8 cellular contexts compared by ENCODE assay signal in the genomic region with DNA sequence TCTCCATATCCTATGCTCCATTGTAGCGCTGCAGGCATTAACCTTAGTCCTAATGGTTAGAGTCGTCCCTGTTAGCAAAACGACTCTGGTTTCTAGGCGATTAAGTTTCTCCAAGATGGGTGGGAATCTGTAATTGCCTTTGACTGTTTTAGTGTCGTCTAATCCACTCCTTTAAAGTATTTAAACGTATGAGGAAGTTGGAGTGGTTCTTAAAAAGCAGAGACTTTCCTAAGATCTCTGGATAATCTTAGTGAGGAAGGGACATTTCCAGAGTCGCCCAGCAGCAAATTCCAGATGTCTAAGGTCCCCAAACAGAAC. TPM values are rescaled to one million over a fixed set of nuclear protein-coding genes. Genes with fewer than 3 reads are reported as not detected.
DNase-seq lines count a peak whose midpoint lies in the region; FAIRE-seq and TF ChIP-seq lines count a peak whose summit lies in the region.

No MANE protein-coding gene starts in this region.

- peak overlapping the region; percentile 91 to 98 for H3K4me3 ChIP-seq in kidney (ENCODE audit: low read length in 2 of 2)
- H3K4me3 ChIP-seq in subcutaneous abdominal adipose tissue (ENCODE audit: low read depth in 1 of 5, low read length in 5 of 5) = peak overlapping the region; percentile 88 to 99 (median 92)

- peak overlapping the region; percentile 96 to 98 for H3K9ac ChIP-seq in kidney (ENCODE audit: low read length in 2 of 2)
- H3K9ac ChIP-seq in subcutaneous abdominal adipose tissue (ENCODE audit: low read length in 5 of 5) = peak overlapping the region; percentile 91 to 97 (median 97)

- peaks cover 30% of the 10 kb centered on the region for H3K4me1 Mint-ChIP-seq in T-helper 1 cell treated with Interleukin-12 subunit alpha and Interleukin-12 subunit beta and Interleukin-4 antibody, amounts not matched to agents 30 μg/mL and 1 μg/mL, for 36 hours (ENCODE audit: low read depth)

- no peak for TF ChIP-seq CTCF in kidney (IDR thresholded peaks at IDR 0.05; ENCODE audit: borderline replicate concordance, extremely low read depth, insufficient read depth)

- intact Hi-C loops in kidney (cut with DNase I) = no loop called here

- H3K27ac ChIP-seq in adipose tissue (ENCODE audit: low read depth, low read length) (peak overlapping the region; percentile 94), kidney (ENCODE audit: low read depth in 2 of 2, low read length in 2 of 2) (peak overlapping the region; percentile 73 to 96), subcutaneous abdominal adipose tissue (ENCODE audit: low read depth, low read length) (peak overlapping the region; percentile 97)

- no peak for DNase-seq in T-helper 1 cell
- no peak for DNase-seq in kidney
- DNase-seq in T-helper 9 cell = no peak
- no peak for DNase-seq in NCI-H774 (lab: John Stamatoyannopoulos, UW)
- no peak for DNase-seq in G401 (ENCODE audit: low spot score)

- H3K27me3 ChIP-seq in subcutaneous abdominal adipose tissue (ENCODE audit: control insufficient read depth in 5 of 5, insufficient read depth in 4 of 5, low read length in 5 of 5) = no peaks in the 10 kb centered on the region

- FAIRE-seq in kidney (lab: Jason Lieb, UNC) = no peak

- H3K4me1 ChIP-seq in kidney (ENCODE audit: control insufficient read depth in 1 of 2, insufficient read depth in 1 of 2, low read depth in 1 of 2, low read length in 2 of 2) (peaks cover 0 to 7% of the 10 kb centered on the region in 2 donors), subcutaneous abdominal adipose tissue (ENCODE audit: control insufficient read depth in 5 of 5, insufficient read depth in 5 of 5, low read length in 5 of 5) (peaks cover 0 to 28% (median 23%) of the 10 kb centered on the region in 5 donors)

- H3K27me3 Mint-ChIP-seq in T-helper 1 cell treated with Interleukin-12 subunit alpha and Interleukin-12 subunit beta and Interleukin-4 antibody, amounts not matched to agents 30 μg/mL and 1 μg/mL, for 36 hours (ENCODE audit: low read depth) = no peaks in the 10 kb centered on the region

- peaks cover 36% of the 10 kb centered on the region for H3K36me3 Mint-ChIP-seq in T-helper 1 cell treated with Interleukin-12 subunit alpha and Interleukin-12 subunit beta and Interleukin-4 antibody, amounts not matched to agents 30 μg/mL and 1 μg/mL, for 36 hours (ENCODE audit: low read depth)

- peak overlapping the region; percentile 98 for H3K4me3 Mint-ChIP-seq in T-helper 1 cell treated with Interleukin-12 subunit alpha and Interleukin-12 subunit beta and Interleukin-4 antibody, amounts not matched to agents 30 μg/mL and 1 μg/mL, for 36 hours

- in situ Hi-C loops in G401 (cut with HindIII; ENCODE audit: low sequenced_read_pairs) = no loop called here

- peak overlapping the region; percentile 99 for H3K27ac Mint-ChIP-seq in T-helper 1 cell treated with Interleukin-12 subunit alpha and Interleukin-12 subunit beta and Interleukin-4 antibody, amounts not matched to agents 30 μg/mL and 1 μg/mL, for 36 hours

- no peaks in the 10 kb centered on the region for H3K9me3 Mint-ChIP-seq in T-helper 1 cell treated with Interleukin-12 subunit alpha and Interleukin-12 subunit beta and Interleukin-4 antibody, amounts not matched to agents 30 μg/mL and 1 μg/mL, for 36 hours

- H3K9me3 ChIP-seq in kidney (ENCODE audit: control insufficient read depth in 1 of 2, low read length in 2 of 2) = no peaks in the 10 kb centered on the region
- no peaks in the 10 kb centered on the region for H3K9me3 ChIP-seq in subcutaneous abdominal adipose tissue (ENCODE audit: control insufficient read depth in 5 of 5, low read length in 5 of 5)

- peaks cover 9% of the 10 kb centered on the region in 2 donors for H3K36me3 ChIP-seq in kidney (ENCODE audit: control insufficient read depth in 1 of 2, insufficient read depth in 2 of 2, low read length in 2 of 2)
- peaks cover 11 to 45% (median 22%) of the 10 kb centered on the region in 5 donors for H3K36me3 ChIP-seq in subcutaneous abdominal adipose tissue (ENCODE audit: control insufficient read depth in 5 of 5, insufficient read depth in 5 of 5, low read length in 5 of 5)

- 0 to 1% (median 0%) methylated on average over 7 of the region's 7 CpGs for WGBS in adipose tissue, 3 donors

RNA-seq across cellular contexts. Expression of gene MRPS18C, which starts 0.3 kb away (rescaled TPM):
- polyA plus RNA-seq in adipose tissue (10 to 100 TPM; 15.3 to 29.5 (median 28.8) TPM), kidney (ENCODE audit: insufficient read depth, low read depth, low replicate concordance) (67.0 TPM)
- 44.4 TPM for total RNA-seq in kidney
- total RNA-seq in G401 (2014; rRNA removed; shearing (Covaris generic)) = 35.3 and 38.1 TPM in 2 replicates

RNA-seq across cellular contexts. Expression of gene HELQ, which starts 0.5 kb away (rescaled TPM):
- polyA plus RNA-seq in adipose tissue (1 to 10 TPM; 5.7 to 9.7 (median 9.3) TPM), kidney (ENCODE audit: insufficient read depth, low read depth, low replicate concordance) (14.3 TPM)
- 20.9 TPM for total RNA-seq in kidney
- 9.7 and 12.7 TPM in 2 replicates for total RNA-seq in G401 (2014; rRNA removed; shearing (Covaris generic))

RNA-seq across cellular contexts. Expression of gene ABRAXAS1, which starts 28.8 kb away (rescaled TPM):
- polyA plus RNA-seq in adipose tissue (10 to 100 TPM in 1 of 3 donors, 1 to 10 TPM in 2; 4.7 to 15.4 (median 6.1) TPM), kidney (ENCODE audit: insufficient read depth, low read depth, low replicate concordance) (8.2 TPM)
- 14.8 TPM for total RNA-seq in kidney
- 5.6 and 8.9 TPM in 2 replicates for total RNA-seq in G401 (2014; rRNA removed; shearing (Covaris generic))
